In genomic region chr20:44723798-44724362, GRCh38 we compare ENCODE assay signal across 23 cellular contexts. TPM values are rescaled to one million over a fixed set of nuclear protein-coding genes. Genes with fewer than 3 reads are reported as not detected.
"Had no signal": no experiment of that assay in that cellular context is flagged by ENCODE, and none has a peak within 500 bp of the region (broad histone marks: within the 10 kb centered on the region; RNA-seq: fewer than 3 reads in every experiment).

No MANE protein-coding gene starts in this region.

- H3K27ac ChIP-seq: colonic mucosa, heart left ventricle, prostate gland, thyroid gland, VCaP had no signal

- ATAC-seq: activated T-cell treated with anti-CD3 and anti-CD28 coated beads, Interleukin-2, amount 50 U/mL, for 4 hours; heart left ventricle; stimulated activated naive CD8-positive, alpha-beta T cell treated with anti-CD3 and anti-CD28 coated beads, Interleukin-15, Interleukin-2, amounts not matched to agents 100 U/mL and 50 U/mL, for 24 hours had no signal

- H3K36me3 ChIP-seq: colonic mucosa, heart left ventricle, ovary, prostate gland, thyroid gland had no signal

- H3K9me3 ChIP-seq: colonic mucosa, heart left ventricle, ovary, prostate gland, thyroid gland had no signal

- DNase-seq: activated CD4-positive, CD25-positive, alpha-beta regulatory T cell treated with anti-CD3 and anti-CD28 coated beads, Interleukin-2, amount 50 U/mL, for 72 hours; activated CD8-positive, alpha-beta memory T cell treated with anti-CD3 and anti-CD28 coated beads for 24 hours; activated CD8-positive, alpha-beta memory T cell treated with anti-CD3 and anti-CD28 coated beads, Interleukin-2, amount 50 U/mL, for 4 hours; activated naive CD4-positive, alpha-beta T cell; activated naive CD8-positive, alpha-beta T cell treated with anti-CD3 and anti-CD28 coated beads for 36 hours; activated T-cell treated with anti-CD3 and anti-CD28 coated beads, Interleukin-2, amount 50 U/mL, for 4 hours; amniotic stem cell; colonic mucosa; dorsolateral prefrontal cortex; natural killer cell; stimulated activated CD4-positive, alpha-beta T cell treated with anti-CD3 and anti-CD28 coated beads, Interleukin-4, amount 100 ng/mL, for 24 hours; stimulated activated naive CD8-positive, alpha-beta T cell treated with anti-CD3 and anti-CD28 coated beads, Interleukin-15, Interleukin-2, amounts not matched to agents 100 U/mL and 50 U/mL, for 24 hours; thyroid gland had no signal

- H3K4me3 ChIP-seq: colonic mucosa, dorsolateral prefrontal cortex, heart left ventricle, lung, ovary, prostate gland, thyroid gland had no signal

- H3K4me1 ChIP-seq: colonic mucosa, prostate gland had no signal

- H3K27me3 ChIP-seq: colonic mucosa, dorsolateral prefrontal cortex, heart left ventricle, ovary, thyroid gland had no signal

- FAIRE-seq: bronchial epithelial cell had no signal

RNA-seq across cellular contexts. Expression of gene CCN5, which starts 8.7 kb away (rescaled TPM):
- total RNA-seq: activated naive CD8-positive, alpha-beta T cell treated with anti-CD3 and anti-CD28 coated beads for 36 hours; activated T-helper 2 cell treated with anti-CD3 and anti-CD28 coated beads, Interferon-gamma antibody, Interleukin-2, Interleukin-4, amounts not matched to agents 10 μg/mL and 5 μg/mL and 100 μg/mL, durations not matched to agents 14 hours and 24 hours and 36 hours; bronchial epithelial cell; mesothelial cell of epicardium; natural killer cell; T-helper 2 cell treated with Interferon-gamma antibody and Interleukin-4, amounts not matched to agents 100 ng/mL and 5 ng/mL, for 36 hours; urinary bladder had no signal

RNA-seq across cellular contexts. Expression of gene KCNK15, which starts 21.8 kb away (rescaled TPM):
- total RNA-seq: natural killer cell; T-helper 2 cell treated with Interferon-gamma antibody and Interleukin-4, amounts not matched to agents 100 ng/mL and 5 ng/mL, for 36 hours had no signal
